ENCODE assay signal across 25 cellular contexts in genomic region chr16:35733971-35734702, GRCh38.
DNase-seq lines count a peak whose midpoint lies in the region; ATAC-seq and TF ChIP-seq lines count a peak whose summit lies in the region.
"Had no signal": no experiment of that assay in that cellular context is flagged by ENCODE, and none has a peak within 500 bp of the region (broad histone marks: within the 10 kb centered on the region; RNA-seq: fewer than 3 reads in every experiment).

No MANE protein-coding gene starts in this region.

- CTCF ChIA-PET in CD8-positive, alpha-beta memory T cell (lab: Charles Lee) = no interaction called here

- H3K36me3 ChIP-seq in right atrium auricular region (no peaks in the 10 kb centered on the region), breast epithelium (no peaks in the 10 kb centered on the region)
- H3K36me3 ChIP-seq in CD8-positive, alpha-beta memory T cell (ENCODE audit: insufficient read depth, low read length) = no peaks in the 10 kb centered on the region
- H3K36me3 ChIP-seq: BE2C had no signal

- TF ChIP-seq CTCF in right atrium auricular region (IDR thresholded peaks at IDR 0.05) = no peak
- TF ChIP-seq CTCF in endothelial cell (IDR thresholded peaks at IDR 0.05; ENCODE audit: unreplicated experiment) = no peak
- TF ChIP-seq CTCF in osteocyte (IDR thresholded peaks at IDR 0.05) = no peak
- TF ChIP-seq CTCF in breast epithelium (IDR thresholded peaks at IDR 0.05) = no peak
- no peak for TF ChIP-seq CTCF in omental fat pad (IDR thresholded peaks at IDR 0.05)

- no peaks in the 10 kb centered on the region for H3K4me1 ChIP-seq in right atrium auricular region
- H3K4me1 ChIP-seq in right cardiac atrium (ENCODE audit: control insufficient read depth, insufficient read depth, low read length) = no peaks in the 10 kb centered on the region
- no peaks in the 10 kb centered on the region for H3K4me1 ChIP-seq in CD8-positive, alpha-beta memory T cell (ENCODE audit: insufficient read depth, low read length)
- H3K4me1 ChIP-seq in breast epithelium = no peaks in the 10 kb centered on the region
- H3K4me1 ChIP-seq: BE2C had no signal

- peaks cover 23% of the 10 kb centered on the region for H3K27me3 Mint-ChIP-seq in endothelial cell (ENCODE audit: unreplicated experiment)
- no peaks in the 10 kb centered on the region for H3K27me3 Mint-ChIP-seq in osteocyte (ENCODE audit: unreplicated experiment)
- H3K27me3 Mint-ChIP-seq in CD8-positive, alpha-beta memory T cell = no peaks in the 10 kb centered on the region

- no peak for ATAC-seq in right cardiac atrium
- no peak for ATAC-seq in omental fat pad (ENCODE audit: low FRiP score)

- H3K4me1 Mint-ChIP-seq in endothelial cell (ENCODE audit: unreplicated experiment) (no peaks in the 10 kb centered on the region), osteocyte (ENCODE audit: unreplicated experiment) (no peaks in the 10 kb centered on the region)
- H3K4me1 Mint-ChIP-seq in CD8-positive, alpha-beta memory T cell = no peaks in the 10 kb centered on the region
- H3K4me1 Mint-ChIP-seq: CD14-positive monocyte had no signal

- WGBS in right cardiac atrium = 73% methylated on average over 18 of the region's 18 CpGs

- H3K27me3 ChIP-seq in right atrium auricular region = no peaks in the 10 kb centered on the region
- H3K27me3 ChIP-seq in right cardiac atrium (ENCODE audit: control insufficient read depth, insufficient read depth) = no peaks in the 10 kb centered on the region
- no peaks in the 10 kb centered on the region for H3K27me3 ChIP-seq in CD8-positive, alpha-beta memory T cell (ENCODE audit: insufficient read depth, low read length, poor library complexity, severe bottlenecking)
- H3K27me3 ChIP-seq in breast epithelium = no peaks in the 10 kb centered on the region
- H3K27me3 ChIP-seq: BE2C had no signal

- H3K9me3 Mint-ChIP-seq in endothelial cell (ENCODE audit: unreplicated experiment) (peaks cover 59% of the 10 kb centered on the region), osteocyte (ENCODE audit: unreplicated experiment) (peaks cover 70% of the 10 kb centered on the region)
- peaks cover 21 to 58% (median 38%) of the 10 kb centered on the region in 5 donors for H3K9me3 Mint-ChIP-seq in CD8-positive, alpha-beta memory T cell

- H3K27ac Mint-ChIP-seq in endothelial cell (ENCODE audit: unreplicated experiment) (peak overlapping the region; percentile 18), osteocyte (ENCODE audit: unreplicated experiment) (no peak overlapping the region)
- H3K27ac Mint-ChIP-seq in CD8-positive, alpha-beta memory T cell = no peak overlapping the region
- H3K27ac Mint-ChIP-seq: CD14-positive monocyte had no signal

- POLR2A ChIA-PET in CD8-positive, alpha-beta memory T cell (lab: Charles Lee) = no interaction called here

- TF ChIP-seq POLR2A in breast epithelium (IDR thresholded peaks at IDR 0.05) = no peak

- H3K4me3 Mint-ChIP-seq in endothelial cell (ENCODE audit: unreplicated experiment) (no peak overlapping the region), osteocyte (ENCODE audit: unreplicated experiment) (no peak overlapping the region)
- H3K4me3 Mint-ChIP-seq in CD8-positive, alpha-beta memory T cell = no peak overlapping the region
- H3K4me3 Mint-ChIP-seq: CD14-positive monocyte had no signal

- H3K36me3 Mint-ChIP-seq in endothelial cell (ENCODE audit: low read depth, unreplicated experiment) (peaks cover 26% of the 10 kb centered on the region), osteocyte (ENCODE audit: unreplicated experiment) (no peaks in the 10 kb centered on the region)
- H3K36me3 Mint-ChIP-seq in CD8-positive, alpha-beta memory T cell = no peaks in the 10 kb centered on the region
- H3K36me3 Mint-ChIP-seq: CD14-positive monocyte had no signal

- H3K27ac ChIP-seq in right atrium auricular region (no peak overlapping the region), right cardiac atrium (ENCODE audit: low read length) (no peak overlapping the region), breast epithelium (no peak overlapping the region)
- no peak overlapping the region for H3K27ac ChIP-seq in CD8-positive, alpha-beta memory T cell (ENCODE audit: low read depth, low read length)
- H3K27ac ChIP-seq: KMS-11 had no signal

- intact Hi-C loops in right cardiac atrium (cut with DNase I) (no loop called here), breast epithelium (cut with DNase I; ENCODE audit: low total_unique reads) (no loop called here)

- peak; percentile 56 for DNase-seq in right atrium auricular region (ENCODE audit: low spot score)
- no peak for DNase-seq in right cardiac atrium
- DNase-seq in endothelial cell (ENCODE audit: low spot score) = no peak
- DNase-seq in osteocyte (ENCODE audit: extremely low spot score, unreplicated experiment) = peak; percentile 66
- DNase-seq in CD8-positive, alpha-beta memory T cell = no peak
- no peak for DNase-seq in breast epithelium (ENCODE audit: low spot score in 2 of 2)
- DNase-seq in NCI-H774 (lab: John Stamatoyannopoulos, UW) = no peak
- DNase-seq in omental fat pad (ENCODE audit: low spot score) = no peak
- DNase-seq: 8988T, ACHN, BE2C, Calu3, DMS153, DND-41, IMR-90, MM.1S, NCI-H1048, NCI-H1417, NCI-H1694, NCI-H2029 treated with DMSO at 0.1 percent for 48 hours, NCI-H446 treated with DMSO at 0.1 percent for 48 hours, RPMI8226, SHP77 had no signal

- H3K9me3 ChIP-seq in right atrium auricular region (no peaks in the 10 kb centered on the region), right cardiac atrium (ENCODE audit: control insufficient read depth, low read length) (no peaks in the 10 kb centered on the region), breast epithelium (peaks cover 28 to 29% of the 10 kb centered on the region in 2 donors)
- H3K9me3 ChIP-seq in CD8-positive, alpha-beta memory T cell (ENCODE audit: low read length) = no peaks in the 10 kb centered on the region
- H3K9me3 ChIP-seq: BE2C had no signal

- no peak overlapping the region for H3K4me3 ChIP-seq in right atrium auricular region
- H3K4me3 ChIP-seq in right cardiac atrium (ENCODE audit: low read length) = no peak overlapping the region
- H3K4me3 ChIP-seq in CD8-positive, alpha-beta memory T cell (ENCODE audit: low read length) = no peak overlapping the region
- no peak overlapping the region for H3K4me3 ChIP-seq in breast epithelium

Comparison
In these comparisons a context has a peak if more than half of its experiments do, and no peak if none do; other contexts are left out.
1. DNase-seq: peak in right atrium auricular region (single experiment) and osteocyte (single experiment); none in right cardiac atrium (0 of 3), endothelial cell (single experiment), CD8-positive, alpha-beta memory T cell (0 of 5), breast epithelium (0 of 2), NCI-H774 (single experiment) and omental fat pad (single experiment).